Comparison of ENCODE assay signal across 19 cellular contexts in genomic region chr7:45053941-45054340, GRCh38. TPM values are rescaled to one million over a fixed set of nuclear protein-coding genes. Genes with fewer than 3 reads are reported as not detected.
"Had no signal": no experiment of that assay in that cellular context is flagged by ENCODE, and none has a peak within 500 bp of the region (broad histone marks: within the 10 kb centered on the region; RNA-seq: fewer than 3 reads in every experiment).

No MANE protein-coding gene starts in this region.

- DNase-seq: activated CD4-positive, alpha-beta T cell treated with anti-CD3 and anti-CD28 coated beads, Interleukin-2, amount 10 ng/mL, durations not matched to agents 7 days and 5 days; activated CD8-positive, alpha-beta memory T cell treated with anti-CD3 and anti-CD28 coated beads, Interleukin-2, amount 50 U/mL, for 48 hours; activated naive CD4-positive, alpha-beta T cell; effector CD8-positive, alpha-beta T cell; esophagus squamous epithelium; left cardiac atrium; mesendoderm; nephron progenitor cell; stimulated activated CD4-positive, alpha-beta T cell treated with anti-CD3 and anti-CD28 coated beads, Interleukin-15, amount 100 ng/mL, for 24 hours; stimulated activated CD4-positive, alpha-beta T cell treated with anti-CD3 and anti-CD28 coated beads, Interleukin-4, amount 100 ng/mL, for 1 hour; stomach; trophoblast cell had no signal

- H3K4me1 ChIP-seq: adrenal gland, stomach had no signal

- H3K9me3 ChIP-seq: adrenal gland, esophagus squamous epithelium, stomach had no signal

- H3K9me3 Mint-ChIP-seq: activated CD4-positive, alpha-beta T cell treated with anti-CD3 and anti-CD28 coated beads, Interleukin-2, amount 10 ng/mL, durations not matched to agents 7 days and 5 days; dendritic cell treated with granulocyte-macrophage colony-stimulating factor and Interleukin-4, amounts not matched to agents 40 ng/mL and 50 ng/mL, for 4 days had no signal

- FAIRE-seq: astrocyte, bronchial epithelial cell had no signal

- H3K27ac Mint-ChIP-seq: activated CD4-positive, alpha-beta T cell treated with anti-CD3 and anti-CD28 coated beads, Interleukin-2, amount 10 ng/mL, durations not matched to agents 7 days and 5 days; nephron progenitor cell had no signal

- ATAC-seq: activated CD4-positive, CD25-positive, alpha-beta regulatory T cell treated with anti-CD3 and anti-CD28 coated beads, Interleukin-2, amount 50 U/mL, for 24 hours; left cardiac atrium; SK-N-SH treated with all-trans-retinoic acid at 6 μM for 48 hours had no signal

- H3K27ac ChIP-seq: adrenal gland, esophagus squamous epithelium, stomach had no signal

- H3K4me1 Mint-ChIP-seq: nephron progenitor cell had no signal

- H3K4me3 ChIP-seq: adrenal gland, esophagus squamous epithelium, stomach had no signal

- H3K27me3 Mint-ChIP-seq: activated CD4-positive, alpha-beta T cell treated with anti-CD3 and anti-CD28 coated beads, Interleukin-2, amount 10 ng/mL, durations not matched to agents 7 days and 5 days; dendritic cell treated with granulocyte-macrophage colony-stimulating factor and Interleukin-4, amounts not matched to agents 40 ng/mL and 50 ng/mL, for 4 days had no signal

- H3K4me3 Mint-ChIP-seq: activated CD4-positive, alpha-beta T cell treated with anti-CD3 and anti-CD28 coated beads, Interleukin-2, amount 10 ng/mL, durations not matched to agents 7 days and 5 days; dendritic cell treated with granulocyte-macrophage colony-stimulating factor and Interleukin-4, amounts not matched to agents 40 ng/mL and 50 ng/mL, for 4 days; nephron progenitor cell had no signal

- H3K36me3 ChIP-seq: adrenal gland had no signal

RNA-seq across cellular contexts. Expression of gene NACAD, which starts 34.8 kb away (rescaled TPM):
- total RNA-seq: activated CD4-positive, alpha-beta T cell treated with anti-CD3 and anti-CD28 coated beads, Interleukin-2, amount 10 ng/mL, durations not matched to agents 7 days and 5 days; T-helper 1 cell treated with Interleukin-12 subunit alpha and Interleukin-12 subunit beta and Interleukin-4 antibody, amounts not matched to agents 30 ng/mL and 1 ng/mL, for 36 hours had no signal
